9 cellular contexts compared by ENCODE assay signal in genomic region chr3:11637901-11638668, GRCh38. TPM values are rescaled to one million over a fixed set of nuclear protein-coding genes. Genes with fewer than 3 reads are reported as not detected.
DNase-seq lines count a peak whose midpoint lies in the region; ATAC-seq and TF ChIP-seq lines count a peak whose summit lies in the region.
"Had no signal": no experiment of that assay in that cellular context is flagged by ENCODE, and none has a peak within 500 bp of the region (broad histone marks: within the 10 kb centered on the region; RNA-seq: fewer than 3 reads in every experiment).

No MANE protein-coding gene starts in this region.

- peaks cover 79% of the 10 kb centered on the region for H3K4me1 Mint-ChIP-seq in osteocyte (ENCODE audit: unreplicated experiment)

- in situ Hi-C loops in Panc1 (cut with HindIII; ENCODE audit: low pct_unique_long_range_greater_than_20kb, low sequenced_read_pairs) = no loop called here

- ATAC-seq in Panc1 = no peak

- H3K27ac Mint-ChIP-seq in osteocyte (ENCODE audit: unreplicated experiment) = peak overlapping the region; percentile 100
- H3K27ac Mint-ChIP-seq: activated B cell treated with CpG ODN at 0.5 μM for 24 hours had no signal

- DNase-seq in Panc1 (ENCODE audit: low read depth, low spot score) (no peak), epithelial cell of esophagus (ENCODE audit: low read depth) (no peak), osteocyte (ENCODE audit: extremely low spot score, unreplicated experiment) (no peak), COLO668 (lab: John Stamatoyannopoulos, UW; ENCODE audit: unreplicated experiment) (no peak), NCI-H2029 treated with DMSO at 0.1 percent for 48 hours (lab: John Stamatoyannopoulos, UW) (no peak), Kasumi-1 (lab: John Stamatoyannopoulos, UW) (no peak), kidney tubule cell (ENCODE audit: low spot score) (no peak)
- DNase-seq: activated B cell treated with CpG ODN at 0.5 μM for 24 hours had no signal

- H3K36me3 Mint-ChIP-seq in osteocyte (ENCODE audit: unreplicated experiment) = peaks cover 33% of the 10 kb centered on the region

- POLR2A ChIA-PET in Panc1 (lab: Charles Lee) = interaction anchor here (0.6 to 1.2 kb wide), 3 partner anchors 37 to 135 kb away, joined by 3 read pairs; no protein-coding TSS in a partner anchor

- no peaks in the 10 kb centered on the region for H3K9me3 ChIP-seq in BLaER1 treated with 17β-estradiol and CSF1 and Interleukin-3, amounts not matched to agents 10 nM and 100 nM (replicated peaks in 1 of 11)
- no peaks in the 10 kb centered on the region for H3K9me3 ChIP-seq in Panc1 (ENCODE audit: control insufficient read depth, insufficient read depth, low read depth, low read length)

- no TSS peak for BruUV-seq in Panc1 (replicated peaks; lab: Mats Ljungman, UMichigan)

- intact Hi-C loops in Panc1 (cut with micrococcal nuclease; ENCODE audit: unreplicated experiment) = no loop called here

- peak overlapping the region; percentile 5 to 99 (median 47); a peak in 12 of 22 replicates for H3K9ac ChIP-seq in BLaER1 treated with 17β-estradiol and CSF1 and Interleukin-3, amounts not matched to agents 10 nM and 100 nM

- H3K27ac ChIP-seq in BLaER1 treated with 17β-estradiol and CSF1 and Interleukin-3, amounts not matched to agents 10 nM and 100 nM = peak overlapping the region in 3 of 11 experiments; percentile 15 to 98 (median 27); a peak in 2 of 22 replicates
- peak overlapping the region; percentile 99 for H3K27ac ChIP-seq in Panc1 (ENCODE audit: low read length)

- peaks cover 70 to 82% (median 77%) of the 10 kb centered on the region in 10 experiments for H3K4me1 ChIP-seq in BLaER1 treated with 17β-estradiol and CSF1 and Interleukin-3, amounts not matched to agents 10 nM and 100 nM
- H3K4me1 ChIP-seq in Panc1 (ENCODE audit: control insufficient read depth, insufficient read depth, low read length) = peaks cover 44% of the 10 kb centered on the region

- no peaks in the 10 kb centered on the region for H3K27me3 Mint-ChIP-seq in osteocyte (ENCODE audit: unreplicated experiment)
- H3K27me3 Mint-ChIP-seq: activated B cell treated with CpG ODN at 0.5 μM for 24 hours had no signal

- peaks cover 9 to 63% (median 45%) of the 10 kb centered on the region in 11 experiments; a peak in 21 of 22 replicates for H3K36me3 ChIP-seq in BLaER1 treated with 17β-estradiol and CSF1 and Interleukin-3, amounts not matched to agents 10 nM and 100 nM
- H3K36me3 ChIP-seq in Panc1 (ENCODE audit: control insufficient read depth, insufficient read depth, low read length) = no peaks in the 10 kb centered on the region; the same call in none of the 2 replicates

- TF ChIP-seq CTCF in Panc1 (IDR thresholded peaks at IDR 0.05) = no peak
- no peak for TF ChIP-seq CTCF in epithelial cell of esophagus (IDR thresholded peaks at IDR 0.05; ENCODE audit: insufficient read depth, low read depth, low read length, missing control alignments)
- TF ChIP-seq CTCF in osteocyte (IDR thresholded peaks at IDR 0.05) = no peak

- H3K27me3 ChIP-seq in BLaER1 treated with 17β-estradiol and CSF1 and Interleukin-3, amounts not matched to agents 10 nM and 100 nM = no peaks in the 10 kb centered on the region
- no peaks in the 10 kb centered on the region for H3K27me3 ChIP-seq in Panc1 (ENCODE audit: control insufficient read depth, insufficient read depth, low read length)

- peak overlapping the region in 5 of 10 experiments; percentile 81 to 92 (median 90); a peak in 10 of 20 replicates for H3K4me3 ChIP-seq in BLaER1 treated with 17β-estradiol and CSF1 and Interleukin-3, amounts not matched to agents 10 nM and 100 nM
- peak overlapping the region; percentile 84 to 86 for H3K4me3 ChIP-seq in Panc1 (ENCODE audit: low read depth in 2 of 2, low read length in 2 of 2)
- peak overlapping the region; percentile 7 for H3K4me3 ChIP-seq in epithelial cell of esophagus (ENCODE audit: low read length)

- CTCF ChIA-PET in Panc1 (lab: Charles Lee) = interaction anchor here (0.7 kb wide), 1 partner anchor 1464 kb away, joined by 6 read pairs; no protein-coding TSS in a partner anchor

- H3K4me2 ChIP-seq in BLaER1 treated with 17β-estradiol and CSF1 and Interleukin-3, amounts not matched to agents 10 nM and 100 nM = peak overlapping the region; percentile 87 to 99 (median 96)

- peaks cover 73 to 91% (median 87%) of the 10 kb centered on the region in 11 experiments for H4K20me1 ChIP-seq in BLaER1 treated with 17β-estradiol and CSF1 and Interleukin-3, amounts not matched to agents 10 nM and 100 nM

- H3K4me3 Mint-ChIP-seq in osteocyte (ENCODE audit: unreplicated experiment) = peak overlapping the region; percentile 98
- H3K4me3 Mint-ChIP-seq: activated B cell treated with CpG ODN at 0.5 μM for 24 hours had no signal

- H3K9me3 Mint-ChIP-seq in osteocyte (ENCODE audit: unreplicated experiment) = no peaks in the 10 kb centered on the region
- H3K9me3 Mint-ChIP-seq: activated B cell treated with CpG ODN at 0.5 μM for 24 hours had no signal

RNA-seq across cellular contexts. Expression of gene VGLL4, which starts 5.6 kb away (rescaled TPM):
- 66.0 TPM for total RNA-seq in Panc1 (2021; ENCODE audit: unreplicated experiment)
- 61.2 TPM for polyA plus RNA-seq in Panc1 (2012; ENCODE audit: insufficient read length)
- total RNA-seq in osteocyte = 130 and 139 TPM in 2 replicates
